In the genomic region with DNA sequence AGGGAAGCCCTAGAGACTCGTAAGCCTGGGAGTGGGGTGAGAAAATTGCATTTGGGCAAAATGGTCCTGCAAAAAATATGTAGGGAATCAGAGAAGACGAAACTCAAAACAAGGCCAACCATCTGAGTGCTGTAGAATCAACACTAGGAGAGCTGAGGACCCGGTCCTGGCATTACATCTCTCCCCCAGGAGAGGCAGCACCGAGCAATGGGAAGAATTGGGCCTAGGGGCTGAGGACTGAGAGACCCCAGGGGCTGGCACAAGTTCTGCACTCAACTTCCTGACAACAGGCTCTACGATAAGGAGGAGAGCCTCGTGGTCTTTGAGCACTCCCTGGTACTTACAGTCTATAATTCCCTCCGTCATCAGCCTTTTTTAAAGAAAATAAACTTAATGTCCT, we compare ENCODE assay signal across 11 cellular contexts. TPM values are rescaled to one million over a fixed set of nuclear protein-coding genes. Genes with fewer than 3 reads are reported as not detected.
DNase-seq lines count a peak whose midpoint lies in the region; ATAC-seq and TF ChIP-seq lines count a peak whose summit lies in the region.
"Had no signal": no experiment of that assay in that cellular context is flagged by ENCODE, and none has a peak within 500 bp of the region (broad histone marks: within the 10 kb centered on the region; RNA-seq: fewer than 3 reads in every experiment).

No MANE protein-coding gene starts in this region.

- no peak for TF ChIP-seq POLR2A in GM18505 (IDR thresholded peaks at IDR 0.05; ENCODE audit: borderline replicate concordance, extremely low read depth, insufficient read depth, insufficient read length)

- H3K4me3 Mint-ChIP-seq in T-cell, result no peak overlapping the region
- H3K4me3 Mint-ChIP-seq: activated T-cell treated with anti-CD3 and anti-CD28 coated beads, Interleukin-2, amount 50 U/mL, for 4 hours had no signal

- TF ChIP-seq CTCF in AG04449 (IDR thresholded peaks at IDR 0.05; ENCODE audit: insufficient read depth, low read length, missing control alignments) (peak; percentile 32), GM13976 (IDR thresholded peaks at IDR 0.05; ENCODE audit: borderline replicate concordance, control extremely low read depth, extremely low read depth, insufficient read depth, missing control alignments) (peak; percentile 12), WI38 (IDR thresholded peaks at IDR 0.05; ENCODE audit: low read depth, low read length) (0 out of 2 replicates have a peak, but pooled peaks have one; percentile 28)

- H3K36me3 Mint-ChIP-seq in T-cell, result no peaks in the 10 kb centered on the region

- peaks cover 0 to 4% of the 10 kb centered on the region in 2 donors for H3K27me3 Mint-ChIP-seq in T-cell

- H3K4me3 ChIP-seq in AG04449 (ENCODE audit: low read depth, low read length) (no peak overlapping the region), WI38 (ENCODE audit: low read depth, low read length) (no peak overlapping the region)

- ATAC-seq in T-cell (replicated peaks in 1 of 4) (no peak), HG03521 (IDR thresholded peaks at IDR 0.05; ENCODE audit: unreplicated experiment) (no peak), GM18505 (IDR thresholded peaks at IDR 0.05; ENCODE audit: unreplicated experiment) (no peak)
- ATAC-seq: activated T-cell treated with anti-CD3 and anti-CD28 coated beads, Interleukin-2, amount 50 U/mL, for 4 hours had no signal

- in situ Hi-C loops in GM13976 (cut with MboI; ENCODE audit: low sequenced_read_pairs, unreplicated experiment), result no loop called here

- CTCF ChIA-PET in AG04449 (lab: Yijun Ruan, JAX) (interaction anchor here (1.1 to 10.8 kb wide), 3 partner anchors 30 to 102 kb away, joined by 3 to 164 read pairs (median 16); no protein-coding TSS in a partner anchor), T-cell (lab: Charles Lee) (no interaction called here)

- POLR2A ChIA-PET in AG04449 (lab: Yijun Ruan, JAX), result interaction anchor here (1.1 to 2.8 kb wide), 2 partner anchors 17 to 89 kb away, joined by 4 to 26 read pairs; no protein-coding TSS in a partner anchor
- POLR2A ChIA-PET in T-cell (lab: Charles Lee), result no interaction called here

- H3K4me1 Mint-ChIP-seq in T-cell, result peaks cover 7 to 23% (median 13%) of the 10 kb centered on the region in 3 donors

- DNase-seq in AG04449 (ENCODE audit: low read depth, low spot score) (no peak), GM13976 (ENCODE audit: low spot score) (no peak), iPS-NIHi11 (ENCODE audit: low spot score) (peak; percentile 83), T-cell (no peak), SKM-1 (lab: John Stamatoyannopoulos, UW; ENCODE audit: unreplicated experiment) (no peak)
- DNase-seq: activated T-cell treated with anti-CD3 and anti-CD28 coated beads, Interleukin-2, amount 50 U/mL, for 4 hours; effector memory CD4-positive, alpha-beta T cell; NCI-H345 had no signal

- H3K27ac Mint-ChIP-seq in T-cell, result no peak overlapping the region

- H3K9me3 Mint-ChIP-seq in T-cell, result no peaks in the 10 kb centered on the region
- H3K9me3 Mint-ChIP-seq: activated T-cell treated with anti-CD3 and anti-CD28 coated beads, Interleukin-2, amount 50 U/mL, for 4 hours had no signal

RNA-seq across cellular contexts. Expression of a gene that starts 47.6 kb away (rescaled TPM):
- 10 to 100 TPM; 16.4 to 20.3 (median 18.3) TPM for total RNA-seq in T-cell
